9 cellular contexts compared by ENCODE assay signal in the genomic region with DNA sequence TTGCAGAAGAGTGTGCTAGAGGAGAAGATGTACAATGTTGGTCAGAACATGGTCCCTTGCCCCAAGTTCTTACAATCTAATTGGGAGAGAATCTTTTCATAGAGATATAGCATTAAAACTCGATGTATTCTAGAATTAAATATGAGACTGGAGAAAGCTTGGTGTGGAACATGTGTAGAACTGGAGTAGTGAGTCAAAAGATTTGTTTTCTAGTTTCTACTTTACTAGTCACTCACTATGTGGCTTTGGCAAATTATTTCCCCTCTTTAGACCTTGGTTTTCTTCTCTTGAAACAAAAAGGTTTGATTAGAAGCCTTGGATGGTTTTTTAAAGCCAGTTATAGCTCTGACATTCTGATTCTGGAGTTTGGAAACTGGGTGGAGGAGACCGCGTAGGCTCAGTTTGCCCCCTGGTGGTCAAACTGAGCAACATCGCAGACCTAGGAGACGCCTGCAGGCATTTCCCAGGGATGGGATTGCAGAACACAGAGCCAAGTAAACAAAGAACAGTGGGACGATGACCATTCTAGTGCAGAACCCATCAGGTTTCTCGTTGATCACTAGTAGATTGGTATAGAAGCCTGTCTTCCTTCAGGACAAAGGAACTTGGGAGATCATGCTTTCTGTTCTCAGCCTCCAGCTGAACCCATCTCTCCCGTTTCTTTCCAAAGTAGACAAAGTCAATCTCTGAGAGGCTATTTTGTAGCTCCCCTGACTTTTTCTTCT. TPM values are rescaled to one million over a fixed set of nuclear protein-coding genes. Genes with fewer than 3 reads are reported as not detected.
A peak's percentile ranks its signal among the peaks of the same experiment; 100 is the strongest.
DNase-seq lines count a peak whose midpoint lies in the region; ATAC-seq and TF ChIP-seq lines count a peak whose summit lies in the region.
"Had no signal": no experiment of that assay in that cellular context is flagged by ENCODE, and none has a peak within 500 bp of the region (broad histone marks: within the 10 kb centered on the region; RNA-seq: fewer than 3 reads in every experiment).

No MANE protein-coding gene starts in this region.

- peak; percentile 39 for TF ChIP-seq RAD21 in neural cell (conservative IDR thresholded peaks at IDR 0.05)

- H4K20me1 ChIP-seq in neural cell (ENCODE audit: insufficient read depth), result no peaks in the 10 kb centered on the region

- no peaks in the 10 kb centered on the region for H3K4me1 ChIP-seq in BE2C

- POLR2A ChIA-PET in activated CD8-positive, alpha-beta T cell treated with anti-CD3 and anti-CD28 coated beads, Interleukin-2, amount 10 ng/mL, durations not matched to agents 7 days and 5 days (lab: Charles Lee), result interaction anchor here (0.6 kb wide), 1 partner anchor 39 kb away, joined by 3 read pairs; no protein-coding TSS in a partner anchor

- DNase-seq in BE2C (peak; percentile 66), GM19240 (ENCODE audit: insufficient read length, low spot score) (peak; percentile 56), NCI-H526 (lab: John Stamatoyannopoulos, UW) (peak; percentile 34 to 83), fibroblast of peridontal ligament (ENCODE audit: extremely low read depth) (peak; percentile 75), cerebellar nuclear complex (lab: John Stamatoyannopoulos, UW) (no peak)
- peak; percentile 57 for DNase-seq in activated CD8-positive, alpha-beta T cell treated with anti-CD3 and anti-CD28 coated beads, Interleukin-2, amount 10 ng/mL, durations not matched to agents 7 days and 5 days

- H3K27ac Mint-ChIP-seq in activated CD8-positive, alpha-beta T cell treated with anti-CD3 and anti-CD28 coated beads, Interleukin-2, amount 10 ng/mL, durations not matched to agents 7 days and 5 days, result no peak overlapping the region

- H3K9me3 ChIP-seq in BE2C (no peaks in the 10 kb centered on the region), neural cell (ENCODE audit: low read length) (no peaks in the 10 kb centered on the region)

- H3K9me3 Mint-ChIP-seq in activated CD8-positive, alpha-beta T cell treated with anti-CD3 and anti-CD28 coated beads, Interleukin-2, amount 10 ng/mL, durations not matched to agents 7 days and 5 days (ENCODE audit: insufficient read depth), result no peaks in the 10 kb centered on the region

- peak; percentile 86 for ATAC-seq in activated CD8-positive, alpha-beta T cell treated with anti-CD3 and anti-CD28 coated beads, Interleukin-2, amount 10 ng/mL, durations not matched to agents 7 days and 5 days
- no peak for ATAC-seq in HG03442 (IDR thresholded peaks at IDR 0.05; ENCODE audit: unreplicated experiment)

- no peaks in the 10 kb centered on the region for H3F3A ChIP-seq in neural cell (ENCODE audit: insufficient read depth, low read length, poor library complexity, severe bottlenecking)

- TF ChIP-seq CTCF in BE2C (IDR thresholded peaks at IDR 0.05; ENCODE audit: low read depth, low read length), result peak; percentile 96
- peak; percentile 58 for TF ChIP-seq CTCF in neural cell (IDR thresholded peaks at IDR 0.05; ENCODE audit: poor library complexity, severe bottlenecking)

- peaks cover 37% of the 10 kb centered on the region for H3K27me3 Mint-ChIP-seq in activated CD8-positive, alpha-beta T cell treated with anti-CD3 and anti-CD28 coated beads, Interleukin-2, amount 10 ng/mL, durations not matched to agents 7 days and 5 days (ENCODE audit: low read depth)

- H3K9me2 ChIP-seq in neural cell (ENCODE audit: insufficient read depth, low read length), result no peaks in the 10 kb centered on the region

- CTCF ChIA-PET in activated CD8-positive, alpha-beta T cell treated with anti-CD3 and anti-CD28 coated beads, Interleukin-2, amount 10 ng/mL, durations not matched to agents 7 days and 5 days (lab: Charles Lee), result interaction anchor here (0.6 to 3.6 kb wide), 30 partner anchors 10 to 290 kb away, joined by 3 to 65 read pairs (median 4); a partner anchor contains a TSS

- no peak overlapping the region for H3K9ac ChIP-seq in neural cell (ENCODE audit: low read length)

- no peaks in the 10 kb centered on the region for H3K4me1 Mint-ChIP-seq in activated CD8-positive, alpha-beta T cell treated with anti-CD3 and anti-CD28 coated beads, Interleukin-2, amount 10 ng/mL, durations not matched to agents 7 days and 5 days (ENCODE audit: low read depth)

- no peak overlapping the region for H3K27ac ChIP-seq in neural cell (ENCODE audit: low read length)
- H3K27ac ChIP-seq: skin epidermis had no signal

- no peak for TF ChIP-seq EP300 in neural cell (conservative IDR thresholded peaks at IDR 0.05; ENCODE audit: poor library complexity, severe bottlenecking)

- no peaks in the 10 kb centered on the region for H3K36me3 Mint-ChIP-seq in activated CD8-positive, alpha-beta T cell treated with anti-CD3 and anti-CD28 coated beads, Interleukin-2, amount 10 ng/mL, durations not matched to agents 7 days and 5 days (ENCODE audit: low read depth)

- H3K4me2 ChIP-seq in neural cell (ENCODE audit: low read length), result no peak overlapping the region

- no peaks in the 10 kb centered on the region for H3K27me3 ChIP-seq in BE2C
- no peaks in the 10 kb centered on the region for H3K27me3 ChIP-seq in neural cell (ENCODE audit: insufficient read depth, low read depth, low read length)

- H3K36me3 ChIP-seq in BE2C (no peaks in the 10 kb centered on the region), neural cell (ENCODE audit: insufficient read depth, low read length) (no peaks in the 10 kb centered on the region)

- H2AFZ ChIP-seq in neural cell (ENCODE audit: low read depth, low read length), result no peak overlapping the region

- no peak overlapping the region for H3K4me3 Mint-ChIP-seq in activated CD8-positive, alpha-beta T cell treated with anti-CD3 and anti-CD28 coated beads, Interleukin-2, amount 10 ng/mL, durations not matched to agents 7 days and 5 days

- H3K79me2 ChIP-seq in neural cell (replicated peaks; ENCODE audit: insufficient read depth, low read length), result no peaks in the 10 kb centered on the region

- H3K4me3 ChIP-seq in BE2C (ENCODE audit: low read depth, low read length) (no peak overlapping the region), neural cell (ENCODE audit: low read length) (no peak overlapping the region)
- H3K4me3 ChIP-seq: skin epidermis had no signal

TF ChIP-seq in neural cell, 6 proteins besides CTCF, POLR2A, EP300 and RAD21:
- TF ChIP-seq EZH2 (IDR thresholded peaks at IDR 0.05; ENCODE audit: borderline replicate concordance, insufficient read depth, low read length, poor library complexity, severe bottlenecking) (no peak), TAF1 (IDR thresholded peaks at IDR 0.05; ENCODE audit: low read depth) (no peak), SMC3 (conservative IDR thresholded peaks at IDR 0.05; ENCODE audit: poor library complexity) (peak; percentile 41), POLR2AphosphoS5 (IDR thresholded peaks at IDR 0.05) (no peak)
- TF ChIP-seq, protein P1, sequence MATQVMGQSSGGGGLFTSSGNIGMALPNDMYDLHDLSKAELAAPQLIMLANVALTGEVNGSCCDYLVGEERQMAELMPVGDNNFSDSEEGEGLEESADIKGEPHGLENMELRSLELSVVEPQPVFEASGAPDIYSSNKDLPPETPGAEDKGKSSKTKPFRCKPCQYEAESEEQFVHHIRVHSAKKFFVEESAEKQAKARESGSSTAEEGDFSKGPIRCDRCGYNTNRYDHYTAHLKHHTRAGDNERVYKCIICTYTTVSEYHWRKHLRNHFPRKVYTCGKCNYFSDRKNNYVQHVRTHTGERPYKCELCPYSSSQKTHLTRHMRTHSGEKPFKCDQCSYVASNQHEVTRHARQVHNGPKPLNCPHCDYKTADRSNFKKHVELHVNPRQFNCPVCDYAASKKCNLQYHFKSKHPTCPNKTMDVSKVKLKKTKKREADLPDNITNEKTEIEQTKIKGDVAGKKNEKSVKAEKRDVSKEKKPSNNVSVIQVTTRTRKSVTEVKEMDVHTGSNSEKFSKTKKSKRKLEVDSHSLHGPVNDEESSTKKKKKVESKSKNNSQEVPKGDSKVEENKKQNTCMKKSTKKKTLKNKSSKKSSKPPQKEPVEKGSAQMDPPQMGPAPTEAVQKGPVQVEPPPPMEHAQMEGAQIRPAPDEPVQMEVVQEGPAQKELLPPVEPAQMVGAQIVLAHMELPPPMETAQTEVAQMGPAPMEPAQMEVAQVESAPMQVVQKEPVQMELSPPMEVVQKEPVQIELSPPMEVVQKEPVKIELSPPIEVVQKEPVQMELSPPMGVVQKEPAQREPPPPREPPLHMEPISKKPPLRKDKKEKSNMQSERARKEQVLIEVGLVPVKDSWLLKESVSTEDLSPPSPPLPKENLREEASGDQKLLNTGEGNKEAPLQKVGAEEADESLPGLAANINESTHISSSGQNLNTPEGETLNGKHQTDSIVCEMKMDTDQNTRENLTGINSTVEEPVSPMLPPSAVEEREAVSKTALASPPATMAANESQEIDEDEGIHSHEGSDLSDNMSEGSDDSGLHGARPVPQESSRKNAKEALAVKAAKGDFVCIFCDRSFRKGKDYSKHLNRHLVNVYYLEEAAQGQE (IDR thresholded peaks at IDR 0.05; ENCODE audit: borderline replicate concordance), result no peak
TF ChIP-seq in neural cell: peak in this region for 1.

RNA-seq across cellular contexts. Expression of a gene that starts 8.5 kb away (rescaled TPM):
- not detected for polyA plus RNA-seq in BE2C (2012; ENCODE audit: insufficient read depth, insufficient read length, low read depth)
- total RNA-seq in activated CD8-positive, alpha-beta T cell treated with anti-CD3 and anti-CD28 coated beads, Interleukin-2, amount 10 ng/mL, durations not matched to agents 7 days and 5 days, result not detected
- polyA plus RNA-seq in neural cell, result not detected in 2 replicates
- 0.93 TPM in 1 of 2 replicates, not detected in the other for polyA minus RNA-seq in neural cell

RNA-seq across cellular contexts. Expression of a gene that starts 8.9 kb away (rescaled TPM):
- polyA plus RNA-seq in BE2C (2012; ENCODE audit: insufficient read depth, insufficient read length, low read depth), result 3.0 TPM
- 10 to 100 TPM; 15.2 to 16.6 TPM for total RNA-seq in activated CD8-positive, alpha-beta T cell treated with anti-CD3 and anti-CD28 coated beads, Interleukin-2, amount 10 ng/mL, durations not matched to agents 7 days and 5 days
- polyA plus RNA-seq in neural cell, result 9.0 and 10.6 TPM in 2 replicates
- 34.8 and 38.3 TPM in 2 replicates for polyA minus RNA-seq in neural cell

Comparison
In these comparisons a context has a peak if more than half of its experiments do, and no peak if none do; other contexts are left out.
1. DNase-seq: peak in BE2C (single experiment), GM19240 (single experiment), NCI-H526 (2 of 2), activated CD8-positive, alpha-beta T cell treated with anti-CD3 and anti-CD28 coated beads, Interleukin-2, amount 10 ng/mL, durations not matched to agents 7 days and 5 days (single experiment) and fibroblast of peridontal ligament (single experiment); none in cerebellar nuclear complex (0 of 2).